In the genomic region with DNA sequence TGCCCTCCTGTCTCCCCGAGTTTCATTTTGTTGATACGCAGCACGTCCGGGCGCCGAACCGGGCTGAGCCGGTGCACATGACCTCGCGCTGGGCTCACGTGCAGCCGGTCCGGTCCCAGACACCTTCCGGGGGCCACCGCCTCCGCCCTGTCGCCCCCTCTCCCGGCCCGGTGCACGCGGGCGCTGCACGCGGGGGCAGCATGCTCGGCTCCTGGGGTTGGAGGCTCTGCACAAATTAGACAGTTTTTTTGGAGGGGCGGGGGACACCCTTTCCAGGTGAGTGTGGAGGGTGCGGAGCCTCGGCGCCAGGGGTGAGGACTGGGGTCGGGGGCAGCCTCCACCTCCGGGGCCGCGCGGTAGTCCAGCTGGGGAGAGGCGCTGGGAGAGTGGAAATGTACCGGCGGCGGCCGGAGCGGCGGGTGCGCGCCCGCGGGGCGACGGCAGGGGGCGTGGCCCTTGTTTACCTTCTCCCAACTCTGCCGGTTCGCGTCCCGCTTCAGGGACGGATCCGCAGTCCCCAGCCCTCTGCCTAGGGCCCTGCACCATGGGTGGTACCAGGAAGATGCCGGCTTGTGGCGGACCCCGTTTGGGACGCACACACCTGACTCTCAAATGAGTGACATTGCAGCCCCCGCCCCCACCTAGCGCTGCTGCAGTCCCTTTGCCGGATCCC, we compare ENCODE assay signal across 2 cellular contexts.
TF ChIP-seq lines count a peak whose summit lies in the region.

No MANE protein-coding gene starts in this region.

TF ChIP-seq in HEK293, 187 proteins besides CTCF, POLR2A, EP300 and RAD21 (continued from another document and continues in another):
- TF ChIP-seq, protein P1, sequence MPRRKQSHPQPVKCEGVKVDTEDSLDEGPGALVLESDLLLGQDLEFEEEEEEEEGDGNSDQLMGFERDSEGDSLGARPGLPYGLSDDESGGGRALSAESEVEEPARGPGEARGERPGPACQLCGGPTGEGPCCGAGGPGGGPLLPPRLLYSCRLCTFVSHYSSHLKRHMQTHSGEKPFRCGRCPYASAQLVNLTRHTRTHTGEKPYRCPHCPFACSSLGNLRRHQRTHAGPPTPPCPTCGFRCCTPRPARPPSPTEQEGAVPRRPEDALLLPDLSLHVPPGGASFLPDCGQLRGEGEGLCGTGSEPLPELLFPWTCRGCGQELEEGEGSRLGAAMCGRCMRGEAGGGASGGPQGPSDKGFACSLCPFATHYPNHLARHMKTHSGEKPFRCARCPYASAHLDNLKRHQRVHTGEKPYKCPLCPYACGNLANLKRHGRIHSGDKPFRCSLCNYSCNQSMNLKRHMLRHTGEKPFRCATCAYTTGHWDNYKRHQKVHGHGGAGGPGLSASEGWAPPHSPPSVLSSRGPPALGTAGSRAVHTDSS (tag by site-specific recombination; IDR thresholded peaks at IDR 0.05), result peak; percentile 15; the same call in 1 of the 2 replicates
- TF ChIP-seq EGR2 (tag by site-specific recombination; IDR thresholded peaks at IDR 0.05; ENCODE audit: low read depth), result peak; percentile 85
- no peak for TF ChIP-seq ZNF558 (tag by site-specific recombination; IDR thresholded peaks at IDR 0.05)
- no peak for TF ChIP-seq ZNF138 (tag by site-specific recombination; IDR thresholded peaks at IDR 0.05; ENCODE audit: borderline replicate concordance)
- no peak for TF ChIP-seq ZNF510 (tag by site-specific recombination; IDR thresholded peaks at IDR 0.05; ENCODE audit: insufficient replicate concordance)
- no peak for TF ChIP-seq ZSCAN30 (tag by site-specific recombination; IDR thresholded peaks at IDR 0.05)
- no peak for TF ChIP-seq SCRT1 (tag by site-specific recombination; IDR thresholded peaks at IDR 0.05; ENCODE audit: borderline replicate concordance)
- no peak for TF ChIP-seq ZNF514 (tag by site-specific recombination; IDR thresholded peaks at IDR 0.05)
- TF ChIP-seq, protein P2, sequence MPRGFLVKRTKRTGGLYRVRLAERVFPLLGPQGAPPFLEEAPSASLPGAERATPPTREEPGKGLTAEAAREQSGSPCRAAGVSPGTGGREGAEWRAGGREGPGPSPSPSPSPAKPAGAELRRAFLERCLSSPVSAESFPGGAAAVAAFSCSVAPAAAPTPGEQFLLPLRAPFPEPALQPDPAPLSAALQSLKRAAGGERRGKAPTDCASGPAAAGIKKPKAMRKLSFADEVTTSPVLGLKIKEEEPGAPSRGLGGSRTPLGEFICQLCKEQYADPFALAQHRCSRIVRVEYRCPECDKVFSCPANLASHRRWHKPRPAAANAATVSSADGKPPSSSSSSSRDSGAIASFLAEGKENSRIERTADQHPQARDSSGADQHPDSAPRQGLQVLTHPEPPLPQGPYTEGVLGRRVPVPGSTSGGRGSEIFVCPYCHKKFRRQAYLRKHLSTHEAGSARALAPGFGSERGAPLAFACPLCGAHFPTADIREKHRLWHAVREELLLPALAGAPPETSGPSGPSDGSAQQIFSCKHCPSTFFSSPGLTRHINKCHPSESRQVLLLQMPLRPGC (tag by site-specific recombination; IDR thresholded peaks at IDR 0.05), result no peak
- TF ChIP-seq, protein P3, sequence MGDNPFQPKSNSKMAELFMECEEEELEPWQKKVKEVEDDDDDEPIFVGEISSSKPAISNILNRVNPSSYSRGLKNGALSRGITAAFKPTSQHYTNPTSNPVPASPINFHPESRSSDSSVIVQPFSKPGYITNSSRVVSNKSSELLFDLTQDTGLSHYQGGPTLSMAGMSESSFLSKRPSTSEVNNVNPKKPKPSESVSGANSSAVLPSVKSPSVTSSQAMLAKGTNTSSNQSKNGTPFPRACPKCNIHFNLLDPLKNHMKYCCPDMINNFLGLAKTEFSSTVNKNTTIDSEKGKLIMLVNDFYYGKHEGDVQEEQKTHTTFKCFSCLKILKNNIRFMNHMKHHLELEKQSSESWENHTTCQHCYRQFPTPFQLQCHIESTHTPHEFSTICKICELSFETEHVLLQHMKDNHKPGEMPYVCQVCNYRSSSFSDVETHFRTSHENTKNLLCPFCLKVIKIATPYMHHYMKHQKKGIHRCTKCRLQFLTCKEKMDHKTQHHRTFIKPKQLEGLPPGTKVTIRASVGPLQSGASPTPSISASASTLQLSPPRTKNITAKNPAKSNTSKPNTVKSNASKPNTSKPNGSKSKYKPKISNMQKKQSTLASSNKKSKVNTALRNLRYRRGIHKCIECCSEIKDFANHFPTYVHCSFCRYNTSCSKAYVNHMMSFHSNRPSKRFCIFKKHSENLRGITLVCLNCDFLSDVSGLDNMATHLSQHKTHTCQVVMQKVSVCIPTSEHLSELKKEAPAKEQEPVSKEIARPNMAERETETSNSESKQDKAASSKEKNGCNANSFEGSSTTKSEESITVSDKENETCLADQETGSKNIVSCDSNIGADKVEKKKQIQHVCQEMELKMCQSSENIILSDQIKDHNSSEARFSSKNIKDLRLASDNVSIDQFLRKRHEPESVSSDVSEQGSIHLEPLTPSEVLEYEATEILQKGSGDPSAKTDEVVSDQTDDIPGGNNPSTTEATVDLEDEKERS (tag by site-specific recombination; IDR thresholded peaks at IDR 0.05), result no peak
- TF ChIP-seq ZNF174 (tag by site-specific recombination; IDR thresholded peaks at IDR 0.05), result no peak
- no peak for TF ChIP-seq ZNF416 (tag by site-specific recombination; IDR thresholded peaks at IDR 0.05)
- TF ChIP-seq, protein P4, sequence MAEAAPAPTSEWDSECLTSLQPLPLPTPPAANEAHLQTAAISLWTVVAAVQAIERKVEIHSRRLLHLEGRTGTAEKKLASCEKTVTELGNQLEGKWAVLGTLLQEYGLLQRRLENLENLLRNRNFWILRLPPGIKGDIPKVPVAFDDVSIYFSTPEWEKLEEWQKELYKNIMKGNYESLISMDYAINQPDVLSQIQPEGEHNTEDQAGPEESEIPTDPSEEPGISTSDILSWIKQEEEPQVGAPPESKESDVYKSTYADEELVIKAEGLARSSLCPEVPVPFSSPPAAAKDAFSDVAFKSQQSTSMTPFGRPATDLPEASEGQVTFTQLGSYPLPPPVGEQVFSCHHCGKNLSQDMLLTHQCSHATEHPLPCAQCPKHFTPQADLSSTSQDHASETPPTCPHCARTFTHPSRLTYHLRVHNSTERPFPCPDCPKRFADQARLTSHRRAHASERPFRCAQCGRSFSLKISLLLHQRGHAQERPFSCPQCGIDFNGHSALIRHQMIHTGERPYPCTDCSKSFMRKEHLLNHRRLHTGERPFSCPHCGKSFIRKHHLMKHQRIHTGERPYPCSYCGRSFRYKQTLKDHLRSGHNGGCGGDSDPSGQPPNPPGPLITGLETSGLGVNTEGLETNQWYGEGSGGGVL (tag by site-specific recombination; IDR thresholded peaks at IDR 0.05), result no peak
- TF ChIP-seq ZNF311 (tag by site-specific recombination; IDR thresholded peaks at IDR 0.05; ENCODE audit: borderline replicate concordance), result no peak
- TF ChIP-seq ZNF350 (tag by site-specific recombination; IDR thresholded peaks at IDR 0.05), result no peak
- no peak for TF ChIP-seq MEIS1 (CRISPR knock-in tag; IDR thresholded peaks at IDR 0.05; ENCODE audit: borderline replicate concordance)
- TF ChIP-seq RBAK (tag by site-specific recombination; IDR thresholded peaks at IDR 0.05), result no peak
- no peak for TF ChIP-seq SP3 (tag by site-specific recombination; IDR thresholded peaks at IDR 0.05)
- no peak for TF ChIP-seq ZNF621 (tag by site-specific recombination; IDR thresholded peaks at IDR 0.05)
- no peak for TF ChIP-seq ZNF529 (tag by site-specific recombination; IDR thresholded peaks at IDR 0.05; ENCODE audit: insufficient replicate concordance)
- TF ChIP-seq ZNF324 (tag by site-specific recombination; IDR thresholded peaks at IDR 0.05), result no peak; the same call in 1 of the 2 replicates
- no peak for TF ChIP-seq TCF7L2 (IDR thresholded peaks at IDR 0.05; ENCODE audit: borderline replicate concordance, low read depth, low read length)

TF ChIP-seq in WTC11, 78 proteins besides CTCF, POLR2A, EP300 and RAD21 (continued from another document and continues in another):
- TF ChIP-seq, protein P5, sequence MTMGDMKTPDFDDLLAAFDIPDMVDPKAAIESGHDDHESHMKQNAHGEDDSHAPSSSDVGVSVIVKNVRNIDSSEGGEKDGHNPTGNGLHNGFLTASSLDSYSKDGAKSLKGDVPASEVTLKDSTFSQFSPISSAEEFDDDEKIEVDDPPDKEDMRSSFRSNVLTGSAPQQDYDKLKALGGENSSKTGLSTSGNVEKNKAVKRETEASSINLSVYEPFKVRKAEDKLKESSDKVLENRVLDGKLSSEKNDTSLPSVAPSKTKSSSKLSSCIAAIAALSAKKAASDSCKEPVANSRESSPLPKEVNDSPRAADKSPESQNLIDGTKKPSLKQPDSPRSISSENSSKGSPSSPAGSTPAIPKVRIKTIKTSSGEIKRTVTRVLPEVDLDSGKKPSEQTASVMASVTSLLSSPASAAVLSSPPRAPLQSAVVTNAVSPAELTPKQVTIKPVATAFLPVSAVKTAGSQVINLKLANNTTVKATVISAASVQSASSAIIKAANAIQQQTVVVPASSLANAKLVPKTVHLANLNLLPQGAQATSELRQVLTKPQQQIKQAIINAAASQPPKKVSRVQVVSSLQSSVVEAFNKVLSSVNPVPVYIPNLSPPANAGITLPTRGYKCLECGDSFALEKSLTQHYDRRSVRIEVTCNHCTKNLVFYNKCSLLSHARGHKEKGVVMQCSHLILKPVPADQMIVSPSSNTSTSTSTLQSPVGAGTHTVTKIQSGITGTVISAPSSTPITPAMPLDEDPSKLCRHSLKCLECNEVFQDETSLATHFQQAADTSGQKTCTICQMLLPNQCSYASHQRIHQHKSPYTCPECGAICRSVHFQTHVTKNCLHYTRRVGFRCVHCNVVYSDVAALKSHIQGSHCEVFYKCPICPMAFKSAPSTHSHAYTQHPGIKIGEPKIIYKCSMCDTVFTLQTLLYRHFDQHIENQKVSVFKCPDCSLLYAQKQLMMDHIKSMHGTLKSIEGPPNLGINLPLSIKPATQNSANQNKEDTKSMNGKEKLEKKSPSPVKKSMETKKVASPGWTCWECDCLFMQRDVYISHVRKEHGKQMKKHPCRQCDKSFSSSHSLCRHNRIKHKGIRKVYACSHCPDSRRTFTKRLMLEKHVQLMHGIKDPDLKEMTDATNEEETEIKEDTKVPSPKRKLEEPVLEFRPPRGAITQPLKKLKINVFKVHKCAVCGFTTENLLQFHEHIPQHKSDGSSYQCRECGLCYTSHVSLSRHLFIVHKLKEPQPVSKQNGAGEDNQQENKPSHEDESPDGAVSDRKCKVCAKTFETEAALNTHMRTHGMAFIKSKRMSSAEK (CRISPR knock-in tag; IDR thresholded peaks at IDR 0.05; ENCODE audit: borderline replicate concordance), result no peak
- TF ChIP-seq CREB1 (CRISPR knock-in tag; IDR thresholded peaks at IDR 0.05) (0 out of 2 replicates have a peak, but pooled peaks have one; percentile 27), ELF4 (CRISPR knock-in tag; IDR thresholded peaks at IDR 0.05; ENCODE audit: low read depth) (0 out of 2 replicates have a peak, but pooled peaks have one; percentile 36), RORB (CRISPR knock-in tag; IDR thresholded peaks at IDR 0.05) (no peak), ETV6 (CRISPR knock-in tag; IDR thresholded peaks at IDR 0.05) (0 out of 2 replicates have a peak, but pooled peaks have one; percentile 46), GABPB1 (CRISPR knock-in tag; IDR thresholded peaks at IDR 0.05) (peak; percentile 46; the same call in 1 of the 2 replicates), SP1 (CRISPR knock-in tag; conservative IDR thresholded peaks at IDR 0.05) (peak; percentile 75), CREM (CRISPR knock-in tag; IDR thresholded peaks at IDR 0.05) (no peak)
- TF ChIP-seq, protein P6, sequence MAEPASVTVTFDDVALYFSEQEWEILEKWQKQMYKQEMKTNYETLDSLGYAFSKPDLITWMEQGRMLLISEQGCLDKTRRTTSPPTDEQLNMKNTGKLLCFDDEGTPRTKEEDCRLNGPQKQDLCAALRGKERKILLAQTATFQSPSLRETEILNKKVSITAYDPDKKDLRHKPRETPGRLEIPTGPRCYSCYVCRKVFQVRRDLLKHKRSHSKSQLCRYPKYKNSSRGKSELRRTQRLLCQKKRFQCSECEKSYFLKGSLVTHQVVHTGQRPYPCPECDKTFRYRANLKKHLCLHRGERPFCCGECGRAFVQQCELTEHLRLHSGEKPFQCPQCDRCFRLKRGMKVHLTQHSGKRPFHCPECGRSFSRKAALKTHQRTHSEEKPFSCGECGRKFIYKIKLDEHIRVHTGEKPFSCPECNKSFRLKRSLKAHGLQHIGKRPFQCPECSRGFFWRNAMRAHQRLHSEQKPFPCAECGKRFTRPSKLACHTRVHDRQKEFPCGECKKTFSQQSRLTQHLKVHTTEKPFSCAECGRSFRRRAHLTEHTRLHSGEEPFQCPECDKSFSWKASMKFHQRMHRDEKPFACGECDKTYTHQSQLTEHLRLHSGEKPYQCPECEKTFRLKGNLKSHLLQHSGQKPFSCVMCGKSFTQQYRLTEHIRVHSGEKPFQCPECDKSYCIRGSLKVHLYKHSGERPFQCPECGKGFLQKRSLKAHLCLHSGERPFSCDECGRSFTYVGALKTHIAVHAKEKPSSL (CRISPR knock-in tag; conservative IDR thresholded peaks at IDR 0.05), result no peak
- TF ChIP-seq, protein P7, sequence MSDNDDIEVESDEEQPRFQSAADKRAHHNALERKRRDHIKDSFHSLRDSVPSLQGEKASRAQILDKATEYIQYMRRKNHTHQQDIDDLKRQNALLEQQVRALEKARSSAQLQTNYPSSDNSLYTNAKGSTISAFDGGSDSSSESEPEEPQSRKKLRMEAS (CRISPR knock-in tag; IDR thresholded peaks at IDR 0.05), result peak; percentile 63; the same call in 1 of the 2 replicates
- TF ChIP-seq, protein P8, sequence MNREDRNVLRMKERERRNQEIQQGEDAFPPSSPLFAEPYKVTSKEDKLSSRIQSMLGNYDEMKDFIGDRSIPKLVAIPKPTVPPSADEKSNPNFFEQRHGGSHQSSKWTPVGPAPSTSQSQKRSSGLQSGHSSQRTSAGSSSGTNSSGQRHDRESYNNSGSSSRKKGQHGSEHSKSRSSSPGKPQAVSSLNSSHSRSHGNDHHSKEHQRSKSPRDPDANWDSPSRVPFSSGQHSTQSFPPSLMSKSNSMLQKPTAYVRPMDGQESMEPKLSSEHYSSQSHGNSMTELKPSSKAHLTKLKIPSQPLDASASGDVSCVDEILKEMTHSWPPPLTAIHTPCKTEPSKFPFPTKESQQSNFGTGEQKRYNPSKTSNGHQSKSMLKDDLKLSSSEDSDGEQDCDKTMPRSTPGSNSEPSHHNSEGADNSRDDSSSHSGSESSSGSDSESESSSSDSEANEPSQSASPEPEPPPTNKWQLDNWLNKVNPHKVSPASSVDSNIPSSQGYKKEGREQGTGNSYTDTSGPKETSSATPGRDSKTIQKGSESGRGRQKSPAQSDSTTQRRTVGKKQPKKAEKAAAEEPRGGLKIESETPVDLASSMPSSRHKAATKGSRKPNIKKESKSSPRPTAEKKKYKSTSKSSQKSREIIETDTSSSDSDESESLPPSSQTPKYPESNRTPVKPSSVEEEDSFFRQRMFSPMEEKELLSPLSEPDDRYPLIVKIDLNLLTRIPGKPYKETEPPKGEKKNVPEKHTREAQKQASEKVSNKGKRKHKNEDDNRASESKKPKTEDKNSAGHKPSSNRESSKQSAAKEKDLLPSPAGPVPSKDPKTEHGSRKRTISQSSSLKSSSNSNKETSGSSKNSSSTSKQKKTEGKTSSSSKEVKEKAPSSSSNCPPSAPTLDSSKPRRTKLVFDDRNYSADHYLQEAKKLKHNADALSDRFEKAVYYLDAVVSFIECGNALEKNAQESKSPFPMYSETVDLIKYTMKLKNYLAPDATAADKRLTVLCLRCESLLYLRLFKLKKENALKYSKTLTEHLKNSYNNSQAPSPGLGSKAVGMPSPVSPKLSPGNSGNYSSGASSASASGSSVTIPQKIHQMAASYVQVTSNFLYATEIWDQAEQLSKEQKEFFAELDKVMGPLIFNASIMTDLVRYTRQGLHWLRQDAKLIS (CRISPR knock-in tag; IDR thresholded peaks at IDR 0.05; ENCODE audit: borderline replicate concordance), result 0 out of 2 replicates have a peak, but pooled peaks have one; percentile 77
- TF ChIP-seq, protein P9, sequence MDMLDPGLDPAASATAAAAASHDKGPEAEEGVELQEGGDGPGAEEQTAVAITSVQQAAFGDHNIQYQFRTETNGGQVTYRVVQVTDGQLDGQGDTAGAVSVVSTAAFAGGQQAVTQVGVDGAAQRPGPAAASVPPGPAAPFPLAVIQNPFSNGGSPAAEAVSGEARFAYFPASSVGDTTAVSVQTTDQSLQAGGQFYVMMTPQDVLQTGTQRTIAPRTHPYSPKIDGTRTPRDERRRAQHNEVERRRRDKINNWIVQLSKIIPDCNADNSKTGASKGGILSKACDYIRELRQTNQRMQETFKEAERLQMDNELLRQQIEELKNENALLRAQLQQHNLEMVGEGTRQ (CRISPR knock-in tag; IDR thresholded peaks at IDR 0.05), result peak; percentile 67
